In the genomic region with DNA sequence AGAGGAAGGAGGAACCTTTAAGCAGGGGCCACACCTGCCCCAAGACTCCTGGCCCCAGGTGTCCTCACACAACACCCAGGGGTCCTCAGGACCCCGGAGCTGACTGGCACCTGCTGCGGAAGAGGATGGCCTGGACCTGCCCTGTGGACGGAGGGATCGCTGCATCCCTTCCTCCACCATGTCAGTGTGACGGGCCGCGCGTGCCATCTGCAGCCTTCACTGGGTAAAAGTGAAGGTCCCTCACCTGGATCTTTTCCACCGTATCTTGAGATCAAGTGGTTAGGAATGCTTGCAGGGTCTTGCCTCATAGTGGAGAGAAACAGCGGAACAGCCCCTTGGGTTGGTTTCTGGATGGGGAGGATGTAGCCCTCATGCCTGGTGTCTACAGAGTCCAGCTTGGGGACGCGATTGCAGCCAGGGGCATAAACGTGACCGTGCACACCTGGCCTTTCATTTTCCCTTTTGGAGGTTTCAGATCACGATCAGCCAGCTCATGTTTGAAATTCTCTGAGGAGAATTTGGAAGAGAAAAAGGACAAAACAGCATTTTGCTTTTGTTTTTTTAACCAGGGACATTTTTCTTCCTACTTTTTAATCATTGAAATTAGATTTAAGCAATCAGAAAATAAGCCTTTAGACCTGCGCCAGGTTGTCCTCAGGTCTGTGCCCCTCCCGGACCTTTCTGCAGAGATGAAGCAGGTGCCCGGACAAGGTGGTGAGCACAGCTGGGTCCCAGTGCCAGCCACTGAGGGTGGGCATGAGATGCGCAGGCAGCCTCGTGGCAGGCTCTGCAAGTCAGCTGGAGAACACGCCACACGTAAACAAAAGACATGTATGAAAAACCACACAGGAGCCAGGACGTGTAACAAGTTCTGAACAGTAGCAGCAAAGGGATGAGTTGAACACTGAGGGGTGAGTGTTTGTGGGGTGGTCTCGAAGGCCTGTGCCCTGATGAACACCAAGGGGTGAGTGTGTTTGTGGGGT, we compare ENCODE assay signal across 1 cellular context.
TF ChIP-seq lines count a peak whose summit lies in the region.

No MANE protein-coding gene starts in this region.

TF ChIP-seq in WTC11, 78 proteins besides CTCF, POLR2A, EP300 and RAD21 (continued from another document):
- TF ChIP-seq E2F1 (CRISPR knock-in tag; IDR thresholded peaks at IDR 0.05) (no peak), E2F5 (CRISPR knock-in tag; IDR thresholded peaks at IDR 0.05) (no peak), ZNF219 (CRISPR knock-in tag; IDR thresholded peaks at IDR 0.05; ENCODE audit: borderline replicate concordance) (no peak), ZNF263 (CRISPR knock-in tag; IDR thresholded peaks at IDR 0.05; ENCODE audit: low read depth) (no peak), CBFB (CRISPR knock-in tag; IDR thresholded peaks at IDR 0.05; ENCODE audit: low read depth) (no peak), RORB (CRISPR knock-in tag; IDR thresholded peaks at IDR 0.05) (no peak), IRF2 (CRISPR knock-in tag; IDR thresholded peaks at IDR 0.05; ENCODE audit: borderline replicate concordance, low read depth) (no peak), ETV6 (CRISPR knock-in tag; IDR thresholded peaks at IDR 0.05) (no peak), ZNF671 (CRISPR knock-in tag; IDR thresholded peaks at IDR 0.05) (no peak), TEAD4 (CRISPR knock-in tag; IDR thresholded peaks at IDR 0.05) (no peak), FOXK1 (CRISPR knock-in tag; IDR thresholded peaks at IDR 0.05) (no peak)
- TF ChIP-seq, protein P1, sequence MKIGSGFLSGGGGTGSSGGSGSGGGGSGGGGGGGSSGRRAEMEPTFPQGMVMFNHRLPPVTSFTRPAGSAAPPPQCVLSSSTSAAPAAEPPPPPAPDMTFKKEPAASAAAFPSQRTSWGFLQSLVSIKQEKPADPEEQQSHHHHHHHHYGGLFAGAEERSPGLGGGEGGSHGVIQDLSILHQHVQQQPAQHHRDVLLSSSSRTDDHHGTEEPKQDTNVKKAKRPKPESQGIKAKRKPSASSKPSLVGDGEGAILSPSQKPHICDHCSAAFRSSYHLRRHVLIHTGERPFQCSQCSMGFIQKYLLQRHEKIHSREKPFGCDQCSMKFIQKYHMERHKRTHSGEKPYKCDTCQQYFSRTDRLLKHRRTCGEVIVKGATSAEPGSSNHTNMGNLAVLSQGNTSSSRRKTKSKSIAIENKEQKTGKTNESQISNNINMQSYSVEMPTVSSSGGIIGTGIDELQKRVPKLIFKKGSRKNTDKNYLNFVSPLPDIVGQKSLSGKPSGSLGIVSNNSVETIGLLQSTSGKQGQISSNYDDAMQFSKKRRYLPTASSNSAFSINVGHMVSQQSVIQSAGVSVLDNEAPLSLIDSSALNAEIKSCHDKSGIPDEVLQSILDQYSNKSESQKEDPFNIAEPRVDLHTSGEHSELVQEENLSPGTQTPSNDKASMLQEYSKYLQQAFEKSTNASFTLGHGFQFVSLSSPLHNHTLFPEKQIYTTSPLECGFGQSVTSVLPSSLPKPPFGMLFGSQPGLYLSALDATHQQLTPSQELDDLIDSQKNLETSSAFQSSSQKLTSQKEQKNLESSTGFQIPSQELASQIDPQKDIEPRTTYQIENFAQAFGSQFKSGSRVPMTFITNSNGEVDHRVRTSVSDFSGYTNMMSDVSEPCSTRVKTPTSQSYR (CRISPR knock-in tag; IDR thresholded peaks at IDR 0.05), result no peak
